26 cellular contexts compared by ENCODE assay signal in the genomic region with DNA sequence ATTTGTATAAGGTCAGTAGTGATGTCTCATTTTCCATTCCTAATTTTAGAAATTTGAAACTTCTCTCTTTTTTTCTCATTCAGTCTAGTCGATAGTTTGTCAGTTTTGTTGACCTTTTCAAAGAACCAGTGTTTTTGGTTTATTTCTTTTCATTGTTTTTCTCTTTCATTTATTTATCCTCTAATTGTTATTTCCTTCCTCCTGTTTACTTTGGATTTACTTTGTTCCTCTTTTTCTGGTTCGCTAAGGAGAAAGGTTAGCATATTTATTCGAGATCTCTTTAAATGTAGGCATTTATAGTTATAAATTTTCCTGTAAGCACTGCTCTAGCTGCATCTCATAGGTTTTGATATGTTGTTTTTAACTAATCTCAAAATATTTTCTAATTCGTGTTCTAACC.
A peak's percentile ranks its signal among the peaks of the same experiment; 100 is the strongest.
DNase-seq lines count a peak whose midpoint lies in the region; ATAC-seq, FAIRE-seq and TF ChIP-seq lines count a peak whose summit lies in the region.
"Had no signal": no experiment of that assay in that cellular context is flagged by ENCODE, and none has a peak within 500 bp of the region (broad histone marks: within the 10 kb centered on the region; RNA-seq: fewer than 3 reads in every experiment).

No MANE protein-coding gene starts in this region.

- intact Hi-C loops in PC-9 (cut with micrococcal nuclease; ENCODE audit: unreplicated experiment), result no loop called here
- intact Hi-C loops in GM12878 (cut with micrococcal nuclease; ENCODE audit: unreplicated experiment), result no loop called here
- intact Hi-C loops in dendritic cell treated with granulocyte-macrophage colony-stimulating factor and Interleukin-4, amounts not matched to agents 40 ng/mL and 50 ng/mL, for 4 days (cut with micrococcal nuclease), result no loop called here
- intact Hi-C loops in kidney (cut with DNase I), result no loop called here
- intact Hi-C loops in upper lobe of right lung (cut with DNase I), result no loop called here
- intact Hi-C loops in testis (cut with DNase I; ENCODE audit: low total_unique reads), result no loop called here

- H3K27ac Mint-ChIP-seq in dendritic cell treated with granulocyte-macrophage colony-stimulating factor and Interleukin-4, amounts not matched to agents 40 ng/mL and 50 ng/mL, for 4 days, result peak overlapping the region; percentile 40
- H3K27ac Mint-ChIP-seq: CD4-positive, alpha-beta memory T cell; CD4-positive, CD25-positive, alpha-beta regulatory T cell; CD8-positive, alpha-beta memory T cell had no signal

- H3K9me3 ChIP-seq in PC-9 (ENCODE audit: insufficient read depth, low read depth) (no peaks in the 10 kb centered on the region), GM12878 (replicated peaks; ENCODE audit: control insufficient read depth, insufficient read depth, low read length) (no peaks in the 10 kb centered on the region), kidney (ENCODE audit: control insufficient read depth in 1 of 2, low read length in 2 of 2) (no peaks in the 10 kb centered on the region), upper lobe of right lung (no peaks in the 10 kb centered on the region), testis (no peaks in the 10 kb centered on the region)
- H3K9me3 ChIP-seq: BE2C had no signal

- H2AFZ ChIP-seq in PC-9 (no peak overlapping the region), GM12878 (ENCODE audit: control insufficient read depth, low read depth, low read length) (no peak overlapping the region)

- FAIRE-seq in GM12878 (lab: Jason Lieb, UNC), result peak; percentile 27
- peak; percentile 47 for FAIRE-seq in kidney (lab: Jason Lieb, UNC)
- FAIRE-seq: GM12891 had no signal

- H3K36me3 ChIP-seq in PC-9 (ENCODE audit: low read depth) (peaks cover 26% of the 10 kb centered on the region; the same call in 1 of the 2 replicates), GM12878 (ENCODE audit: control insufficient read depth in 2 of 2, insufficient read depth in 2 of 2, low read length in 1 of 2) (no peaks in the 10 kb centered on the region), kidney (ENCODE audit: control insufficient read depth in 1 of 2, insufficient read depth in 2 of 2, low read length in 2 of 2) (no peaks in the 10 kb centered on the region), upper lobe of right lung (no peaks in the 10 kb centered on the region), testis (ENCODE audit: low read depth, missing control alignments) (no peaks in the 10 kb centered on the region)
- H3K36me3 ChIP-seq: BE2C, BLaER1 had no signal

- H3K9me2 ChIP-seq in PC-9 (ENCODE audit: insufficient read depth), result no peaks in the 10 kb centered on the region

- H3K9ac ChIP-seq in GM12878 (ENCODE audit: control insufficient read depth, insufficient read depth, low read length) (no peak overlapping the region), kidney (ENCODE audit: low read length in 2 of 2) (no peak overlapping the region)
- H3K9ac ChIP-seq: BLaER1 had no signal

- H3K9me3 Mint-ChIP-seq in dendritic cell treated with granulocyte-macrophage colony-stimulating factor and Interleukin-4, amounts not matched to agents 40 ng/mL and 50 ng/mL, for 4 days, result peaks cover 9% of the 10 kb centered on the region

- no peak overlapping the region for H3K4me3 Mint-ChIP-seq in dendritic cell treated with granulocyte-macrophage colony-stimulating factor and Interleukin-4, amounts not matched to agents 40 ng/mL and 50 ng/mL, for 4 days
- H3K4me3 Mint-ChIP-seq: CD14-positive monocyte; CD4-positive, alpha-beta memory T cell; CD4-positive, CD25-positive, alpha-beta regulatory T cell; CD8-positive, alpha-beta memory T cell had no signal

- ATAC-seq in GM12878 (no peak), GM18861 (IDR thresholded peaks at IDR 0.05; ENCODE audit: unreplicated experiment) (no peak), upper lobe of right lung (no peak)

- peak overlapping the region; percentile 3; the same call in 1 of the 2 replicates for H3K27ac ChIP-seq in PC-9
- no peak overlapping the region for H3K27ac ChIP-seq in GM12878 (ENCODE audit: control insufficient read depth, insufficient read depth)
- no peak overlapping the region for H3K27ac ChIP-seq in kidney (ENCODE audit: low read depth in 2 of 2, low read length in 2 of 2)
- H3K27ac ChIP-seq in upper lobe of right lung, result no peak overlapping the region
- no peak overlapping the region for H3K27ac ChIP-seq in testis
- H3K27ac ChIP-seq: BLaER1 had no signal

- TF ChIP-seq POLR2A in GM12878 (IDR thresholded peaks at IDR 0.05; ENCODE audit: low read depth, low read length) (no peak), testis (IDR thresholded peaks at IDR 0.05) (no peak)

- no peak overlapping the region for H3K4me3 ChIP-seq in PC-9
- no peak overlapping the region for H3K4me3 ChIP-seq in GM12878
- no peak overlapping the region for H3K4me3 ChIP-seq in kidney (ENCODE audit: low read length in 2 of 2)
- H3K4me3 ChIP-seq in upper lobe of right lung, result no peak overlapping the region
- no peak overlapping the region for H3K4me3 ChIP-seq in testis
- H3K4me3 ChIP-seq: BLaER1 had no signal

- no peak for DNase-seq in PC-9
- no peak for DNase-seq in GM12878 (ENCODE audit: low read depth, low spot score)
- DNase-seq in kidney, result no peak
- DNase-seq in upper lobe of right lung, result no peak
- DNase-seq in testis, result no peak
- no peak for DNase-seq in NCI-H2081 (lab: John Stamatoyannopoulos, UW)
- DNase-seq: 8988T; ACHN; BE2C; C1 segment of cervical spinal cord; CD4-positive, alpha-beta memory T cell; CD4-positive, CD25-positive, alpha-beta regulatory T cell; CD8-positive, alpha-beta memory T cell; COR-L47; DMS 273 treated with DMSO at 0.1 percent for 48 hours; DMS153; DMS53; DMS79; DND-41; EL; GDM1 had no signal

- SMC1A ChIA-PET in GM12878 (lab: Charles Lee; ENCODE audit: uncharacterized antibody, unreplicated experiment), result no interaction called here

- H4K20me1 ChIP-seq in PC-9 (ENCODE audit: insufficient read depth) (no peaks in the 10 kb centered on the region), GM12878 (ENCODE audit: control insufficient read depth, insufficient read depth) (no peaks in the 10 kb centered on the region)
- H4K20me1 ChIP-seq: BLaER1 had no signal

- H3K4me1 Mint-ChIP-seq in dendritic cell treated with granulocyte-macrophage colony-stimulating factor and Interleukin-4, amounts not matched to agents 40 ng/mL and 50 ng/mL, for 4 days (ENCODE audit: low read depth), result peaks cover 39% of the 10 kb centered on the region
- H3K4me1 Mint-ChIP-seq: CD4-positive, alpha-beta memory T cell; CD8-positive, alpha-beta memory T cell had no signal

- H3K36me3 Mint-ChIP-seq in dendritic cell treated with granulocyte-macrophage colony-stimulating factor and Interleukin-4, amounts not matched to agents 40 ng/mL and 50 ng/mL, for 4 days (ENCODE audit: low read depth), result peaks cover 61% of the 10 kb centered on the region
- H3K36me3 Mint-ChIP-seq: CD4-positive, alpha-beta memory T cell; CD4-positive, CD25-positive, alpha-beta regulatory T cell; CD8-positive, alpha-beta memory T cell had no signal

- CTCF ChIA-PET in PC-9 (lab: Charles Lee), result no interaction called here
- CTCF ChIA-PET in GM12878 (lab: Yijun Ruan, JAX), result no interaction called here

- H3K27me3 ChIP-seq in PC-9 (ENCODE audit: insufficient read depth, low read depth), result no peaks in the 10 kb centered on the region
- no peaks in the 10 kb centered on the region for H3K27me3 ChIP-seq in GM12878 (replicated peaks in 1 of 2; ENCODE audit: control insufficient read depth in 2 of 2, insufficient read depth in 2 of 2, low read length in 1 of 2)
- no peaks in the 10 kb centered on the region for H3K27me3 ChIP-seq in upper lobe of right lung
- H3K27me3 ChIP-seq in testis, result no peaks in the 10 kb centered on the region
- H3K27me3 ChIP-seq: BE2C, BLaER1 had no signal

- H3F3A ChIP-seq in PC-9 (ENCODE audit: insufficient read depth, low read depth), result peaks cover 19% of the 10 kb centered on the region

- 85% methylated on average over 4 of the region's 4 CpGs for WGBS in GM12878 (ENCODE audit: insufficient coverage, insufficient replicate concordance, low lambda C conversion rate, missing lambda C conversion rate)
- 87 to 91% methylated on average over 4 of the region's 4 CpGs for WGBS in testis, 2 donors

- H3K4me2 ChIP-seq in PC-9 (no peak overlapping the region), GM12878 (ENCODE audit: control insufficient read depth, insufficient read depth) (no peak overlapping the region)
- H3K4me2 ChIP-seq: BLaER1 had no signal

- H3K79me2 ChIP-seq in PC-9 (ENCODE audit: low read depth), result peaks cover under 1% of the 10 kb centered on the region
- no peaks in the 10 kb centered on the region for H3K79me2 ChIP-seq in GM12878 (ENCODE audit: control insufficient read depth, insufficient read depth, low read length)

- TF ChIP-seq EP300 in GM12878 (IDR thresholded peaks at IDR 0.05; ENCODE audit: borderline replicate concordance in 1 of 2, control insufficient read depth in 1 of 2, low read depth in 2 of 2, low read length in 2 of 2), result no peak

- in situ Hi-C loops in GM12878 (cut with MboI), result no loop called here

- peaks cover 21% of the 10 kb centered on the region for H3K4me1 ChIP-seq in PC-9 (replicated peaks; ENCODE audit: insufficient read depth)
- no peaks in the 10 kb centered on the region for H3K4me1 ChIP-seq in GM12878 (ENCODE audit: control insufficient read depth, insufficient read depth, low read length)
- peaks cover 10 to 12% of the 10 kb centered on the region in 2 donors for H3K4me1 ChIP-seq in kidney (ENCODE audit: control insufficient read depth in 1 of 2, insufficient read depth in 1 of 2, low read depth in 1 of 2, low read length in 2 of 2)
- H3K4me1 ChIP-seq in upper lobe of right lung, result peaks cover 23% of the 10 kb centered on the region
- peaks cover 21% of the 10 kb centered on the region for H3K4me1 ChIP-seq in testis
- H3K4me1 ChIP-seq: BE2C, BLaER1 had no signal

- RAD21 ChIA-PET in GM12878 (lab: Charles Lee; ENCODE audit: unreplicated experiment), result no interaction called here

- POLR2A ChIA-PET in PC-9 (lab: Charles Lee; ENCODE audit: unreplicated experiment), result no interaction called here
- POLR2A ChIA-PET in GM12878 (lab: Charles Lee), result no interaction called here

- TF ChIP-seq RAD21 in GM12878 (IDR thresholded peaks at IDR 0.05; ENCODE audit: insufficient read depth, low read depth, low read length), result no peak

- no peaks in the 10 kb centered on the region for H3K27me3 Mint-ChIP-seq in dendritic cell treated with granulocyte-macrophage colony-stimulating factor and Interleukin-4, amounts not matched to agents 40 ng/mL and 50 ng/mL, for 4 days

- no TSS peak for BruUV-seq in PC-9 (replicated peaks; lab: Mats Ljungman, UMichigan)
- no TSS peak for BruUV-seq in GM12878 (replicated peaks; lab: Mats Ljungman, UMichigan)

- no peak for TF ChIP-seq CTCF in PC-9 (conservative IDR thresholded peaks at IDR 0.05)
- no peak for TF ChIP-seq CTCF in GM12878 (IDR thresholded peaks at IDR 0.05 in 2 of 3, conservative IDR thresholded peaks at IDR 0.05 in 1 of 3; ENCODE audit: control insufficient read depth in 2 of 3, extremely low read depth in 1 of 3, insufficient read depth in 1 of 3, low read depth in 3 of 3, low read length in 3 of 3)
- no peak for TF ChIP-seq CTCF in kidney (IDR thresholded peaks at IDR 0.05; ENCODE audit: borderline replicate concordance, extremely low read depth, insufficient read depth)
- TF ChIP-seq CTCF in upper lobe of right lung (IDR thresholded peaks at IDR 0.05), result no peak
- no peak for TF ChIP-seq CTCF in testis (IDR thresholded peaks at IDR 0.05)
